Comparison of ENCODE assay signal across 31 cellular contexts in genomic region chr22:44733426-44734106, GRCh38. TPM values are rescaled to one million over a fixed set of nuclear protein-coding genes. Genes with fewer than 3 reads are reported as not detected.
"Had no signal": no experiment of that assay in that cellular context is flagged by ENCODE, and none has a peak within 500 bp of the region (broad histone marks: within the 10 kb centered on the region; RNA-seq: fewer than 3 reads in every experiment).

No MANE protein-coding gene starts in this region.

- H3K27ac ChIP-seq: coronary artery, esophagus squamous epithelium, heart right ventricle, neutrophil, parathyroid adenoma, prostate gland, right atrium auricular region, suprapubic skin, transverse colon, upper lobe of right lung, uterus had no signal

- H3K4me3 Mint-ChIP-seq: mesothelial cell of epicardium; naive B cell; natural killer cell treated with Interleukin-12 subunit alpha and Interleukin-12 subunit beta and Interleukin-15 and Interleukin-18, amount 100 ng/mL, for 72 hours; neural crest cell; stimulated activated naive B cell treated with anti-CD40 and anti-IgM and Interleukin-4, amounts not matched to agents 10 μg/mL and 1 μg/mL and 100 μg/mL, for 72 hours; stimulated activated naive CD8-positive, alpha-beta T cell treated with anti-CD3 and anti-CD28 coated beads, Interleukin-15, amount 100 ng/mL, for 72 hours had no signal

- H3K4me3 ChIP-seq: coronary artery, esophagus squamous epithelium, heart right ventricle, mucosa of descending colon, prostate gland, right atrium auricular region, suprapubic skin, transverse colon, upper lobe of right lung, uterus had no signal

- DNase-seq: dermis blood vessel endothelial cell; effector memory CD4-positive, alpha-beta T cell; esophagus squamous epithelium; foreskin melanocyte; glutamatergic neuron; heart right ventricle; hippocampal formation; kidney glomerular epithelial cell; mesenchymal stem cell; mucosa of descending colon; naive B cell; small intestine; stimulated activated CD4-positive, alpha-beta T cell treated with anti-CD3 and anti-CD28 coated beads, Interleukin-15, amount 100 ng/mL, for 24 hours; stimulated activated CD4-positive, alpha-beta T cell treated with anti-CD3 and anti-CD28 coated beads, Interleukin-2, amount 100 ng/mL, for 48 hours; stimulated activated naive B cell treated with anti-CD40 and anti-IgM and Interleukin-4, amounts not matched to agents 10 μg/mL and 1 μg/mL and 100 μg/mL, for 72 hours; stimulated activated naive CD8-positive, alpha-beta T cell treated with anti-CD3 and anti-CD28 coated beads, Interleukin-15, amount 100 ng/mL, for 72 hours; transverse colon; upper lobe of right lung; uterus had no signal

- H3K27ac Mint-ChIP-seq: natural killer cell treated with Interleukin-12 subunit alpha and Interleukin-12 subunit beta and Interleukin-15 and Interleukin-18, amount 100 ng/mL, for 72 hours; stimulated activated naive B cell treated with anti-CD40 and anti-IgM and Interleukin-4, amounts not matched to agents 10 μg/mL and 1 μg/mL and 100 μg/mL, for 72 hours; stimulated activated naive CD8-positive, alpha-beta T cell treated with anti-CD3 and anti-CD28 coated beads, Interleukin-15, amount 100 ng/mL, for 72 hours had no signal

- ATAC-seq: heart right ventricle; mucosa of descending colon; natural killer cell treated with Interleukin-12 subunit alpha and Interleukin-12 subunit beta and Interleukin-15 and Interleukin-18, amount 100 ng/mL, for 72 hours; stimulated activated naive B cell treated with anti-CD40 and anti-IgM and Interleukin-4, amounts not matched to agents 10 μg/mL and 1 μg/mL and 100 μg/mL, for 72 hours; stimulated activated naive CD8-positive, alpha-beta T cell treated with anti-CD3 and anti-CD28 coated beads, Interleukin-15, amount 100 ng/mL, for 72 hours; upper lobe of right lung had no signal

- H3K9me3 Mint-ChIP-seq: mesothelial cell of epicardium; naive B cell; natural killer cell treated with Interleukin-12 subunit alpha and Interleukin-12 subunit beta and Interleukin-15 and Interleukin-18, amount 100 ng/mL, for 72 hours; neural crest cell had no signal

- H2AFZ ChIP-seq: parathyroid adenoma had no signal

- H3K4me1 ChIP-seq: parathyroid adenoma, prostate gland, uterus had no signal

- H3K36me3 ChIP-seq: heart right ventricle, neutrophil, prostate gland, right atrium auricular region, suprapubic skin, transverse colon, upper lobe of right lung, uterus had no signal

- H3K9ac ChIP-seq: parathyroid adenoma had no signal

- H3K36me3 Mint-ChIP-seq: naive B cell; natural killer cell treated with Interleukin-12 subunit alpha and Interleukin-12 subunit beta and Interleukin-15 and Interleukin-18, amount 100 ng/mL, for 72 hours had no signal

- H3K27me3 ChIP-seq: neutrophil, right atrium auricular region, suprapubic skin, upper lobe of right lung, uterus had no signal

- H3K9me3 ChIP-seq: esophagus squamous epithelium, heart right ventricle, mucosa of descending colon, neutrophil, prostate gland, right atrium auricular region, suprapubic skin, transverse colon, upper lobe of right lung, uterus had no signal

- H3K27me3 Mint-ChIP-seq: natural killer cell treated with Interleukin-12 subunit alpha and Interleukin-12 subunit beta and Interleukin-15 and Interleukin-18, amount 100 ng/mL, for 72 hours; stimulated activated naive CD8-positive, alpha-beta T cell treated with anti-CD3 and anti-CD28 coated beads, Interleukin-15, amount 100 ng/mL, for 72 hours had no signal

- FAIRE-seq: endometrium, islet of Langerhans, small intestine had no signal

- H3K79me2 ChIP-seq: parathyroid adenoma had no signal

RNA-seq across cellular contexts. Expression of gene ARHGAP8, which starts 18.8 kb away (rescaled TPM):
- total RNA-seq: dermis blood vessel endothelial cell, lung microvascular endothelial cell had no signal
